Comparison of ENCODE assay signal across 11 cellular contexts in genomic region chr1:153928776-153929432, GRCh38. TPM values are rescaled to one million over a fixed set of nuclear protein-coding genes. Genes with fewer than 3 reads are reported as not detected.
DNase-seq lines count a peak whose midpoint lies in the region; ATAC-seq and TF ChIP-seq lines count a peak whose summit lies in the region.
"Had no signal": no experiment of that assay in that cellular context is flagged by ENCODE, and none has a peak within 500 bp of the region (broad histone marks: within the 10 kb centered on the region; RNA-seq: fewer than 3 reads in every experiment).

No MANE protein-coding gene starts in this region.

- TF ChIP-seq POLR2A in sigmoid colon (IDR thresholded peaks at IDR 0.05) (no peak), erythroblast (IDR thresholded peaks at IDR 0.05; ENCODE audit: low read length) (no peak)

- intact Hi-C loops in Right ventricle myocardium inferior (cut with DNase I), result no loop called here
- intact Hi-C loops in sigmoid colon (cut with DNase I), result no loop called here

- H3K27ac ChIP-seq in cardiac muscle cell, result peak overlapping the region; percentile 45
- H3K27ac ChIP-seq in sigmoid colon, result peak overlapping the region in 2 of 4 donors; percentile 25 to 33

- H3K36me3 Mint-ChIP-seq in activated naive CD8-positive, alpha-beta T cell treated with anti-CD3 and anti-CD28 coated beads, Interleukin-2, amount 10 ng/mL, durations not matched to agents 7 days and 5 days, result peaks cover 8% of the 10 kb centered on the region

- POLR2A ChIA-PET in activated naive CD8-positive, alpha-beta T cell treated with anti-CD3 and anti-CD28 coated beads, Interleukin-2, amount 10 ng/mL, durations not matched to agents 7 days and 5 days (lab: Charles Lee), result interaction anchor here (0.7 to 2.8 kb wide), 6 partner anchors 10 to 62 kb away, joined by 3 to 13 read pairs (median 4); partner anchors contain the start of genes DENND4B and RPS27

- H3K27me3 Mint-ChIP-seq in activated naive CD8-positive, alpha-beta T cell treated with anti-CD3 and anti-CD28 coated beads, Interleukin-2, amount 10 ng/mL, durations not matched to agents 7 days and 5 days, result no peaks in the 10 kb centered on the region
- H3K27me3 Mint-ChIP-seq: IgD-negative memory B cell had no signal

- peak overlapping the region; percentile 82 for H3K27ac Mint-ChIP-seq in activated naive CD8-positive, alpha-beta T cell treated with anti-CD3 and anti-CD28 coated beads, Interleukin-2, amount 10 ng/mL, durations not matched to agents 7 days and 5 days

- peaks cover 14% of the 10 kb centered on the region for H3K4me1 Mint-ChIP-seq in activated naive CD8-positive, alpha-beta T cell treated with anti-CD3 and anti-CD28 coated beads, Interleukin-2, amount 10 ng/mL, durations not matched to agents 7 days and 5 days

- no peak overlapping the region for H3K4me3 ChIP-seq in cardiac muscle cell
- no peak overlapping the region for H3K4me3 ChIP-seq in sigmoid colon

- H3K27me3 ChIP-seq in cardiac muscle cell (no peaks in the 10 kb centered on the region), sigmoid colon (no peaks in the 10 kb centered on the region)

- WGBS in sigmoid colon, 2 donors, result 74 to 79% methylated on average over 6 of the region's 6 CpGs

- H3K4me1 ChIP-seq in cardiac muscle cell (ENCODE audit: low read depth) (no peaks in the 10 kb centered on the region), sigmoid colon (peaks cover 0 to 8% (median 4%) of the 10 kb centered on the region in 4 donors)

- TF ChIP-seq CTCF in cardiac muscle cell (IDR thresholded peaks at IDR 0.05; ENCODE audit: low read depth, low read length) (no peak), sigmoid colon (IDR thresholded peaks at IDR 0.05) (no peak)

- no peaks in the 10 kb centered on the region for H3K9me3 ChIP-seq in cardiac muscle cell (ENCODE audit: low read depth)
- H3K9me3 ChIP-seq in sigmoid colon, result no peaks in the 10 kb centered on the region

- H3K4me3 Mint-ChIP-seq in activated naive CD8-positive, alpha-beta T cell treated with anti-CD3 and anti-CD28 coated beads, Interleukin-2, amount 10 ng/mL, durations not matched to agents 7 days and 5 days, result no peak overlapping the region

- H3K36me3 ChIP-seq in cardiac muscle cell (peaks cover 8% of the 10 kb centered on the region), sigmoid colon (peaks cover 14 to 41% (median 29%) of the 10 kb centered on the region in 4 donors)

- DNase-seq in cardiac muscle cell (ENCODE audit: low read depth in 1 of 2, low spot score in 1 of 2) (peak in 1 of 2 donors; percentile 16), Right ventricle myocardium inferior (ENCODE audit: missing footprints) (no peak), hypothalamus (lab: John Stamatoyannopoulos, UW) (peak in 41 of 51 donors; percentile 4 to 91 (median 58)), superior temporal gyrus (ENCODE audit: extremely low spot score) (peak; percentile 94), sigmoid colon (no peak), erythroblast (lab: John Stamatoyannopoulos, UW) (no peak)
- DNase-seq in activated naive CD8-positive, alpha-beta T cell treated with anti-CD3 and anti-CD28 coated beads, Interleukin-2, amount 10 ng/mL, durations not matched to agents 7 days and 5 days, result peak; percentile 13
- DNase-seq: COR-L47, NCI-H510A had no signal

- ATAC-seq in Right ventricle myocardium inferior (no peak), GM21529 (IDR thresholded peaks at IDR 0.05; ENCODE audit: unreplicated experiment) (no peak)
- no peak for ATAC-seq in activated naive CD8-positive, alpha-beta T cell treated with anti-CD3 and anti-CD28 coated beads, Interleukin-2, amount 10 ng/mL, durations not matched to agents 7 days and 5 days (ENCODE audit: low read depth)

- H3K9me3 Mint-ChIP-seq in activated naive CD8-positive, alpha-beta T cell treated with anti-CD3 and anti-CD28 coated beads, Interleukin-2, amount 10 ng/mL, durations not matched to agents 7 days and 5 days, result no peaks in the 10 kb centered on the region
- H3K9me3 Mint-ChIP-seq: IgD-negative memory B cell had no signal

- no peak for TF ChIP-seq EP300 in sigmoid colon (IDR thresholded peaks at IDR 0.05)

RNA-seq across cellular contexts. Expression of gene GATAD2B, which starts 6.1 kb away (rescaled TPM):
- total RNA-seq in cardiac muscle cell (10.8 and 19.6 TPM in 2 replicates), Right ventricle myocardium inferior (35.3 TPM), sigmoid colon (10 to 100 TPM; 16.4 to 37.4 (median 19.8) TPM)
- polyA plus RNA-seq in cardiac muscle cell (8.1 and 11.8 TPM in 2 replicates), sigmoid colon (1 to 10 TPM; 1.8 to 7.9 (median 3.9) TPM)
- 10 to 100 TPM; 86.3 to 96.7 TPM for total RNA-seq in activated naive CD8-positive, alpha-beta T cell treated with anti-CD3 and anti-CD28 coated beads, Interleukin-2, amount 10 ng/mL, durations not matched to agents 7 days and 5 days

RNA-seq across cellular contexts. Expression of gene DENND4B, which starts 17.6 kb away (rescaled TPM):
- total RNA-seq in cardiac muscle cell (31.3 and 42.3 TPM in 2 replicates), Right ventricle myocardium inferior (51.6 TPM), sigmoid colon (10 to 100 TPM; 17.9 to 34.9 (median 23.1) TPM)
- polyA plus RNA-seq in cardiac muscle cell (48.1 and 61.2 TPM in 2 replicates), sigmoid colon (10 to 100 TPM in 1 of 3 donors, 1 to 10 TPM in 2; 4.9 to 41.6 (median 9.0) TPM)
- 100 to 1,000 TPM; 173 to 183 TPM for total RNA-seq in activated naive CD8-positive, alpha-beta T cell treated with anti-CD3 and anti-CD28 coated beads, Interleukin-2, amount 10 ng/mL, durations not matched to agents 7 days and 5 days

RNA-seq across cellular contexts. Expression of gene CRTC2, which starts 29.5 kb away (rescaled TPM):
- total RNA-seq in cardiac muscle cell (11.9 and 17.9 TPM in 2 replicates), Right ventricle myocardium inferior (19.3 TPM), sigmoid colon (10 to 100 TPM; 13.7 to 23.3 (median 15.0) TPM)
- polyA plus RNA-seq in cardiac muscle cell (24.8 and 34.4 TPM in 2 replicates), sigmoid colon (10 to 100 TPM; 17.8 to 32.9 (median 18.6) TPM)
- total RNA-seq in activated naive CD8-positive, alpha-beta T cell treated with anti-CD3 and anti-CD28 coated beads, Interleukin-2, amount 10 ng/mL, durations not matched to agents 7 days and 5 days, result 100 to 1,000 TPM; 104 to 115 TPM

RNA-seq across cellular contexts. Expression of gene SLC39A1, which starts 34.4 kb away (rescaled TPM):
- total RNA-seq in cardiac muscle cell (75.8 and 83.4 TPM in 2 replicates), Right ventricle myocardium inferior (48.9 TPM), sigmoid colon (10 to 100 TPM; 50.7 to 80.3 (median 76.1) TPM)
- polyA plus RNA-seq in cardiac muscle cell (71.2 and 72.6 TPM in 2 replicates), sigmoid colon (10 to 100 TPM; 25.7 to 97.5 (median 28.8) TPM)
- total RNA-seq in activated naive CD8-positive, alpha-beta T cell treated with anti-CD3 and anti-CD28 coated beads, Interleukin-2, amount 10 ng/mL, durations not matched to agents 7 days and 5 days, result 10 to 100 TPM; 29.6 to 31.1 TPM

RNA-seq across cellular contexts. Expression of gene CREB3L4, which starts 38.8 kb away (rescaled TPM):
- 34.0 and 49.5 TPM in 2 replicates for total RNA-seq in cardiac muscle cell
- 25.3 and 31.5 TPM in 2 replicates for polyA plus RNA-seq in cardiac muscle cell
- 4.9 TPM for total RNA-seq in Right ventricle myocardium inferior
- 10 to 100 TPM in 1 of 2 experiments, 1 to 10 TPM in 1; 8.2 to 10.0 TPM for total RNA-seq in activated naive CD8-positive, alpha-beta T cell treated with anti-CD3 and anti-CD28 coated beads, Interleukin-2, amount 10 ng/mL, durations not matched to agents 7 days and 5 days
- total RNA-seq in sigmoid colon, result 10 to 100 TPM in 2 of 4 donors, 1 to 10 TPM in 2; 7.9 to 13.8 (median 10.2) TPM
- polyA plus RNA-seq in sigmoid colon, result 10 to 100 TPM in 2 of 3 donors, 1 to 10 TPM in 1; 7.9 to 18.0 (median 16.8) TPM

Comparison
In these comparisons a context has a peak if more than half of its experiments do, and no peak if none do; other contexts are left out.
1. DNase-seq: peak in activated naive CD8-positive, alpha-beta T cell treated with anti-CD3 and anti-CD28 coated beads, Interleukin-2, amount 10 ng/mL, durations not matched to agents 7 days and 5 days (single experiment), hypothalamus (41 of 51) and superior temporal gyrus (single experiment); none in Right ventricle myocardium inferior (single experiment), sigmoid colon (single experiment) and erythroblast (0 of 2).